Comparison of ENCODE assay signal across 23 cellular contexts in genomic region chr6:161268526-161269210, GRCh38.
"Had no signal": no experiment of that assay in that cellular context is flagged by ENCODE, and none has a peak within 500 bp of the region (broad histone marks: within the 10 kb centered on the region; RNA-seq: fewer than 3 reads in every experiment).

No MANE protein-coding gene starts in this region.

- H3K27ac ChIP-seq: body of pancreas, gastroesophageal sphincter, heart right ventricle, left ventricle myocardium inferior, skin epidermis, suprapubic skin, transverse colon, vagina, VCaP had no signal

- DNase-seq: activated CD4-positive, alpha-beta T cell treated with anti-CD3 and anti-CD28 coated beads, Interleukin-2, amount 50 U/mL, for 48 hours; activated gamma-delta T cell; amniotic stem cell; body of pancreas; heart right ventricle; kidney glomerular epithelial cell; left ventricle myocardium inferior; mammary epithelial cell; nephron progenitor cell; occipital lobe; posterior cingulate gyrus; retina; stimulated activated CD4-positive, alpha-beta T cell treated with anti-CD3 and anti-CD28 coated beads, Interleukin-15, amount 100 ng/mL, for 24 hours; stimulated activated CD4-positive, alpha-beta T cell treated with anti-CD3 and anti-CD28 coated beads, Interleukin-2, amount 100 ng/mL, for 48 hours; stimulated activated naive CD8-positive, alpha-beta T cell treated with anti-CD3 and anti-CD28 coated beads, Interleukin-15, amount 100 ng/mL, for 72 hours; T-cell; transverse colon had no signal

- H3K9me3 ChIP-seq: body of pancreas, gastroesophageal sphincter, heart right ventricle, left ventricle myocardium inferior, suprapubic skin, transverse colon, vagina had no signal

- H3K27ac Mint-ChIP-seq: activated naive CD8-positive, alpha-beta T cell; nephron progenitor cell; stimulated activated naive CD8-positive, alpha-beta T cell treated with anti-CD3 and anti-CD28 coated beads, Interleukin-15, amount 100 ng/mL, for 72 hours; T-cell had no signal

- H3K36me3 ChIP-seq: heart right ventricle, left ventricle myocardium inferior, suprapubic skin, transverse colon, vagina had no signal

- H3K9me3 Mint-ChIP-seq: stimulated activated naive CD8-positive, alpha-beta T cell treated with anti-CD3 and anti-CD28 coated beads, Interleukin-15, amount 100 ng/mL, for 72 hours; T-cell had no signal

- H3K4me3 ChIP-seq: body of pancreas, gastroesophageal sphincter, heart right ventricle, left ventricle myocardium inferior, skin epidermis, suprapubic skin, transverse colon, vagina had no signal

- H3K27me3 Mint-ChIP-seq: activated naive CD8-positive, alpha-beta T cell; stimulated activated naive CD8-positive, alpha-beta T cell treated with anti-CD3 and anti-CD28 coated beads, Interleukin-15, amount 100 ng/mL, for 72 hours; T-cell had no signal

- H3K4me3 Mint-ChIP-seq: activated naive CD8-positive, alpha-beta T cell; nephron progenitor cell; stimulated activated naive CD8-positive, alpha-beta T cell treated with anti-CD3 and anti-CD28 coated beads, Interleukin-15, amount 100 ng/mL, for 72 hours; T-cell had no signal

- ATAC-seq: body of pancreas; gastroesophageal sphincter; stimulated activated naive CD8-positive, alpha-beta T cell treated with anti-CD3 and anti-CD28 coated beads, Interleukin-15, amount 100 ng/mL, for 72 hours; T-cell had no signal

- H3K27me3 ChIP-seq: body of pancreas, gastroesophageal sphincter, heart right ventricle, suprapubic skin, transverse colon, vagina had no signal
